Comparison of ENCODE assay signal across 8 cellular contexts in genomic region chr3:57228734-57229505, GRCh38. TPM values are rescaled to one million over a fixed set of nuclear protein-coding genes. Genes with fewer than 3 reads are reported as not detected.
A peak's percentile ranks its signal among the peaks of the same experiment; 100 is the strongest.
DNase-seq lines count a peak whose midpoint lies in the region; ATAC-seq lines count a peak whose summit lies in the region.

No MANE protein-coding gene starts in this region.

- H3K9me3 ChIP-seq in iPS-18a (ENCODE audit: control insufficient read depth, low read depth, low read length): no peaks in the 10 kb centered on the region

- H3K9ac ChIP-seq in iPS-18a (ENCODE audit: low read length): peak overlapping the region; percentile 51

- no peak overlapping the region for H3K27ac ChIP-seq in iPS-18a (ENCODE audit: low read length)

- H3K4me3 ChIP-seq in iPS-18a (ENCODE audit: low read length): peak overlapping the region; percentile 88

- no peak for ATAC-seq in activated naive CD8-positive, alpha-beta T cell treated with anti-CD3 and anti-CD28 coated beads, Interleukin-2, amount 10 ng/mL, durations not matched to agents 7 days and 5 days (ENCODE audit: low read depth)
- no peak for ATAC-seq in stimulated activated memory B cell treated with anti-CD40 and anti-IgM and Interleukin-4, amounts not matched to agents 10 μg/mL and 1 μg/mL and 100 μg/mL, for 72 hours
- ATAC-seq in GM21447 (IDR thresholded peaks at IDR 0.05; ENCODE audit: unreplicated experiment) (no peak), HG02623 (IDR thresholded peaks at IDR 0.05; ENCODE audit: unreplicated experiment) (no peak)

- POLR2A ChIA-PET in activated naive CD8-positive, alpha-beta T cell treated with anti-CD3 and anti-CD28 coated beads, Interleukin-2, amount 10 ng/mL, durations not matched to agents 7 days and 5 days (lab: Charles Lee): interaction anchor here (1.0 to 2.3 kb wide), 3 partner anchors 368 to 635 kb away, joined by 3 to 13 read pairs (median 5); partner anchors contain the start of gene ARF4

- peaks cover 26% of the 10 kb centered on the region for H3K4me1 Mint-ChIP-seq in activated naive CD8-positive, alpha-beta T cell treated with anti-CD3 and anti-CD28 coated beads, Interleukin-2, amount 10 ng/mL, durations not matched to agents 7 days and 5 days
- H3K4me1 Mint-ChIP-seq in stimulated activated memory B cell treated with anti-CD40 and anti-IgM and Interleukin-4, amounts not matched to agents 10 μg/mL and 1 μg/mL and 100 μg/mL, for 72 hours: peaks cover 34% of the 10 kb centered on the region

- no peaks in the 10 kb centered on the region for H3K9me3 Mint-ChIP-seq in activated naive CD8-positive, alpha-beta T cell treated with anti-CD3 and anti-CD28 coated beads, Interleukin-2, amount 10 ng/mL, durations not matched to agents 7 days and 5 days
- H3K9me3 Mint-ChIP-seq in stimulated activated memory B cell treated with anti-CD40 and anti-IgM and Interleukin-4, amounts not matched to agents 10 μg/mL and 1 μg/mL and 100 μg/mL, for 72 hours: no peaks in the 10 kb centered on the region

- DNase-seq in GM04503 (ENCODE audit: low read depth) (peak; percentile 66), LHCN-M2 (ENCODE audit: low read depth) (peak; percentile 80), DMS53 treated with DMSO at 0.1 percent for 48 hours (lab: John Stamatoyannopoulos, UW; ENCODE audit: unreplicated experiment) (no peak)
- DNase-seq in activated naive CD8-positive, alpha-beta T cell treated with anti-CD3 and anti-CD28 coated beads, Interleukin-2, amount 10 ng/mL, durations not matched to agents 7 days and 5 days: no peak

- peak overlapping the region; percentile 85 for H3K4me3 Mint-ChIP-seq in activated naive CD8-positive, alpha-beta T cell treated with anti-CD3 and anti-CD28 coated beads, Interleukin-2, amount 10 ng/mL, durations not matched to agents 7 days and 5 days
- peak overlapping the region; percentile 95 for H3K4me3 Mint-ChIP-seq in stimulated activated memory B cell treated with anti-CD40 and anti-IgM and Interleukin-4, amounts not matched to agents 10 μg/mL and 1 μg/mL and 100 μg/mL, for 72 hours

- no peaks in the 10 kb centered on the region for H3K36me3 ChIP-seq in iPS-18a (ENCODE audit: control insufficient read depth, low read depth, low read length)

- peaks cover 20% of the 10 kb centered on the region for H3K27me3 ChIP-seq in iPS-18a (ENCODE audit: control insufficient read depth, insufficient read depth, low read length)

- peaks cover 13% of the 10 kb centered on the region for H3K4me1 ChIP-seq in iPS-18a (ENCODE audit: control insufficient read depth, low read depth, low read length)

- H3K36me3 Mint-ChIP-seq in activated naive CD8-positive, alpha-beta T cell treated with anti-CD3 and anti-CD28 coated beads, Interleukin-2, amount 10 ng/mL, durations not matched to agents 7 days and 5 days: no peaks in the 10 kb centered on the region
- H3K36me3 Mint-ChIP-seq in stimulated activated memory B cell treated with anti-CD40 and anti-IgM and Interleukin-4, amounts not matched to agents 10 μg/mL and 1 μg/mL and 100 μg/mL, for 72 hours: no peaks in the 10 kb centered on the region

- no peaks in the 10 kb centered on the region for H3K27me3 Mint-ChIP-seq in activated naive CD8-positive, alpha-beta T cell treated with anti-CD3 and anti-CD28 coated beads, Interleukin-2, amount 10 ng/mL, durations not matched to agents 7 days and 5 days
- H3K27me3 Mint-ChIP-seq in stimulated activated memory B cell treated with anti-CD40 and anti-IgM and Interleukin-4, amounts not matched to agents 10 μg/mL and 1 μg/mL and 100 μg/mL, for 72 hours: no peaks in the 10 kb centered on the region

- H3K27ac Mint-ChIP-seq in activated naive CD8-positive, alpha-beta T cell treated with anti-CD3 and anti-CD28 coated beads, Interleukin-2, amount 10 ng/mL, durations not matched to agents 7 days and 5 days: peak overlapping the region; percentile 75
- peak overlapping the region; percentile 72 for H3K27ac Mint-ChIP-seq in stimulated activated memory B cell treated with anti-CD40 and anti-IgM and Interleukin-4, amounts not matched to agents 10 μg/mL and 1 μg/mL and 100 μg/mL, for 72 hours

RNA-seq across cellular contexts. Expression of gene APPL1, which starts 1.4 kb away (rescaled TPM):
- total RNA-seq in LHCN-M2 (2014; rRNA removed): 27.5 and 34.2 TPM in 2 replicates
- polyA plus RNA-seq in LHCN-M2 (2012): 5.9 TPM
- 10 to 100 TPM; 32.8 to 34.9 TPM for total RNA-seq in activated naive CD8-positive, alpha-beta T cell treated with anti-CD3 and anti-CD28 coated beads, Interleukin-2, amount 10 ng/mL, durations not matched to agents 7 days and 5 days

RNA-seq across cellular contexts. Expression of gene HESX1, which starts 29.1 kb away (rescaled TPM):
- 0.17 TPM in 1 of 2 replicates, not detected in the other for total RNA-seq in LHCN-M2 (2014; rRNA removed)
- polyA plus RNA-seq in LHCN-M2 (2012): not detected
- total RNA-seq in activated naive CD8-positive, alpha-beta T cell treated with anti-CD3 and anti-CD28 coated beads, Interleukin-2, amount 10 ng/mL, durations not matched to agents 7 days and 5 days: under 1 TPM in 1 of 2 experiments, not detected in 1; 0.50 TPM

Comparison
In these comparisons a context has a peak if more than half of its experiments do, and no peak if none do; other contexts are left out.
1. DNase-seq: peak in GM04503 (single experiment) and LHCN-M2 (single experiment); none in activated naive CD8-positive, alpha-beta T cell treated with anti-CD3 and anti-CD28 coated beads, Interleukin-2, amount 10 ng/mL, durations not matched to agents 7 days and 5 days (single experiment) and DMS53 treated with DMSO at 0.1 percent for 48 hours (single experiment).